1 cellular context compared by ENCODE assay signal in genomic region chr4:39044364-39044946, GRCh38.
TF ChIP-seq lines count a peak whose summit lies in the region.

No MANE protein-coding gene starts in this region.

TF ChIP-seq in GM12878, 131 proteins besides CTCF, POLR2A, EP300 and RAD21 (continued from another document):
- peak in 1 of 2 experiments; percentile 22; a peak in 2 of 4 replicates for TF ChIP-seq ETV6 (conservative IDR thresholded peaks at IDR 0.05 in 1 of 2, IDR thresholded peaks at IDR 0.05 in 1 of 2; ENCODE audit: borderline replicate concordance in 1 of 2, low read depth in 1 of 2)
- peak; percentile 69; the same call in 1 of the 2 replicates for TF ChIP-seq NBN (IDR thresholded peaks at IDR 0.05)
- no peak for TF ChIP-seq PML (IDR thresholded peaks at IDR 0.05; ENCODE audit: low read length)
- no peak for TF ChIP-seq MYC (IDR thresholded peaks at IDR 0.05; ENCODE audit: insufficient read depth, insufficient read length, insufficient replicate concordance, low read length, severe bottlenecking)
- no peak for TF ChIP-seq CBX3 (IDR thresholded peaks at IDR 0.05; ENCODE audit: borderline replicate concordance, low read depth)
- peak; percentile 75; the same call in 1 of the 2 replicates for TF ChIP-seq EED (IDR thresholded peaks at IDR 0.05; ENCODE audit: low read depth)
- TF ChIP-seq TARDBP (IDR thresholded peaks at IDR 0.05; ENCODE audit: borderline replicate concordance) = no peak; the same call in 1 of the 2 replicates
- 0 out of 3 replicates have a peak, but pooled peaks have one; percentile 19 for TF ChIP-seq POU2F2 (IDR thresholded peaks at IDR 0.05; ENCODE audit: borderline replicate concordance, low read depth, low read length)
- TF ChIP-seq PKNOX1 (IDR thresholded peaks at IDR 0.05) = no peak
- peak; percentile 58; the same call in 1 of the 2 replicates for TF ChIP-seq TBL1XR1 (IDR thresholded peaks at IDR 0.05; ENCODE audit: low read depth, low read length)
- TF ChIP-seq CBX5 (IDR thresholded peaks at IDR 0.05; ENCODE audit: low read depth) = no peak
- 0 out of 2 replicates have a peak, but pooled peaks have one; percentile 9 for TF ChIP-seq NR2C1 (IDR thresholded peaks at IDR 0.05)
- no peak for TF ChIP-seq NFIC (IDR thresholded peaks at IDR 0.05; ENCODE audit: low read depth, low read length)
- peak; percentile 74 for TF ChIP-seq CHD2 (IDR thresholded peaks at IDR 0.05; ENCODE audit: borderline replicate concordance, low read depth, low read length)
- TF ChIP-seq ZBTB40 (IDR thresholded peaks at IDR 0.05; ENCODE audit: borderline replicate concordance) = no peak
- peak in 1 of 2 experiments; percentile 27; a peak in 1 of 3 replicates for TF ChIP-seq EGR1 (IDR thresholded peaks at IDR 0.05; ENCODE audit: borderline replicate concordance in 1 of 2, low read depth in 2 of 2, low read length in 2 of 2)
- no peak for TF ChIP-seq ZBTB11 (CRISPR knock-in tag; IDR thresholded peaks at IDR 0.05)
- no peak for TF ChIP-seq KDM1A (IDR thresholded peaks at IDR 0.05; ENCODE audit: borderline replicate concordance)
- 0 out of 2 replicates have a peak, but pooled peaks have one; percentile 29 for TF ChIP-seq POLR2AphosphoS2 (IDR thresholded peaks at IDR 0.05; ENCODE audit: low read depth, low read length)
- TF ChIP-seq IKZF2 (IDR thresholded peaks at IDR 0.05) = peak; percentile 75 to 82
- TF ChIP-seq ZBED1 (IDR thresholded peaks at IDR 0.05; ENCODE audit: borderline replicate concordance) = no peak
- TF ChIP-seq TCF7 (IDR thresholded peaks at IDR 0.05; ENCODE audit: borderline replicate concordance) = no peak
- no peak for TF ChIP-seq WRNIP1 (IDR thresholded peaks at IDR 0.05; ENCODE audit: borderline replicate concordance, low read depth, low read length)
- TF ChIP-seq RB1 (IDR thresholded peaks at IDR 0.05; ENCODE audit: borderline replicate concordance) = 0 out of 2 replicates have a peak, but pooled peaks have one; percentile 2
- 0 out of 2 replicates have a peak, but pooled peaks have one; percentile 19 for TF ChIP-seq ATF7 (IDR thresholded peaks at IDR 0.05; ENCODE audit: low read depth)
- TF ChIP-seq ZNF384 (IDR thresholded peaks at IDR 0.05; ENCODE audit: borderline replicate concordance, low read depth, low read length) = no peak
- peak; percentile 28; the same call in 1 of the 2 replicates for TF ChIP-seq MLLT1 (IDR thresholded peaks at IDR 0.05)
- peak; percentile 88 for TF ChIP-seq POLR2AphosphoS5 (IDR thresholded peaks at IDR 0.05; ENCODE audit: low read length)
- no peak for TF ChIP-seq SREBF2 (IDR thresholded peaks at IDR 0.05; ENCODE audit: low read length)
- TF ChIP-seq TAF1 (IDR thresholded peaks at IDR 0.05; ENCODE audit: borderline replicate concordance, low read depth, low read length) = 0 out of 2 replicates have a peak, but pooled peaks have one; percentile 47
- peak; percentile 95 for TF ChIP-seq RELB (IDR thresholded peaks at IDR 0.05; ENCODE audit: low read depth)
